Comparison of ENCODE assay signal across 2 cellular contexts in the genomic region with DNA sequence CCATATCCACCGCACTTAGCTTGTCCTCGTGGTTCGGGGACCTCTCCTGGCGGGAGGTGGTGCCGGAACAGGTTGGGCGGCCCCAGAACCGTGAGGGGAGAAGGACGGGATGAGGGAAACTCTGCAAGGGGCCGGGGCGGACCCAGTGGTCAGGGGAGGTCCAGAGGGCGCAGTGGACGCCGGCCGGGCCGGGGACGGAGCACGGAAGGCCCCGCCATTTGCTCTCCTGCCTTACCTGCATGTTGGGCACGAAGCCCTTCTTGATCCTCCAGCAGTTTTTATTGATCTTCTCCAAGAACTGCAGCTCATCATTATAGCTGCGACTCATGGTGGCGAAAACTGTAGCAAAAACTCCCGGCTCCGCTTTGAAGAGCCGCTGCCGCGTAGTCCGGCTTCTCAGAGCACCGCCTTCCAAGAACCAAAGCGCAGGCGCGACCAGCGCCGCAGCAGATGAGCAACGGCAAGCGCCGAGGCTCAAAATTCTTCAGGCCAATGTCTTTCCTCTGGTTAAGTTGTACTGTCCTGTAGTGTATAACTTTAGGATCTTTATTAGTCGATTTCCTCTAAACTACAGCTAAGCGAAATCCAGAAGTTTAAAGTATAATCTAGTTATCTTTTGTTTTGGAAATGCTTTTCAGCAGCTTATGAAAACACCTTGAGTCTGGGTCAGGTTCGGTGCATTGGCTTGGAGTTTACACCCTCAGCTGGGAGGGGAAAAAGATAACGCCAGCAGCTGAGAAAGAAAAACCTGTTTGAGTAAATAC.
TF ChIP-seq lines count a peak whose summit lies in the region.

A gene (minus strand): TSS at position 419 of the 764 bp plus-strand sequence. CDS start 91 bp downstream, at position 328.

TF ChIP-seq in A549, 52 proteins besides CTCF, POLR2A, EP300 and RAD21:
- TF ChIP-seq CBX8 (IDR thresholded peaks at IDR 0.05) = no peak
- TF ChIP-seq RARB (CRISPR knock-in tag; IDR thresholded peaks at IDR 0.05) = no peak
- no peak for TF ChIP-seq CHD2 (IDR thresholded peaks at IDR 0.05; ENCODE audit: low read length, partially characterized antibody)
- TF ChIP-seq, protein P1, sequence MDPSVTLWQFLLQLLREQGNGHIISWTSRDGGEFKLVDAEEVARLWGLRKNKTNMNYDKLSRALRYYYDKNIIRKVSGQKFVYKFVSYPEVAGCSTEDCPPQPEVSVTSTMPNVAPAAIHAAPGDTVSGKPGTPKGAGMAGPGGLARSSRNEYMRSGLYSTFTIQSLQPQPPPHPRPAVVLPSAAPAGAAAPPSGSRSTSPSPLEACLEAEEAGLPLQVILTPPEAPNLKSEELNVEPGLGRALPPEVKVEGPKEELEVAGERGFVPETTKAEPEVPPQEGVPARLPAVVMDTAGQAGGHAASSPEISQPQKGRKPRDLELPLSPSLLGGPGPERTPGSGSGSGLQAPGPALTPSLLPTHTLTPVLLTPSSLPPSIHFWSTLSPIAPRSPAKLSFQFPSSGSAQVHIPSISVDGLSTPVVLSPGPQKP (IDR thresholded peaks at IDR 0.05; ENCODE audit: low read depth, low read length) = no peak
- TF ChIP-seq HEYL (CRISPR knock-in tag; IDR thresholded peaks at IDR 0.05) = no peak
- no peak for TF ChIP-seq HDAC2 (IDR thresholded peaks at IDR 0.05)
- no peak for TF ChIP-seq NPAS2 (CRISPR knock-in tag; IDR thresholded peaks at IDR 0.05; ENCODE audit: borderline replicate concordance)
- TF ChIP-seq TFCP2L1 (CRISPR knock-in tag; IDR thresholded peaks at IDR 0.05) = no peak
- TF ChIP-seq CHD4 (IDR thresholded peaks at IDR 0.05; ENCODE audit: borderline replicate concordance) = no peak
- no peak for TF ChIP-seq KDM1A (IDR thresholded peaks at IDR 0.05; ENCODE audit: low read depth)
- 0 out of 5 replicates have a peak, but pooled peaks of 1 of the 2 experiments have one; percentile 34 for TF ChIP-seq JUN (IDR thresholded peaks at IDR 0.05)
- TF ChIP-seq, protein P2, sequence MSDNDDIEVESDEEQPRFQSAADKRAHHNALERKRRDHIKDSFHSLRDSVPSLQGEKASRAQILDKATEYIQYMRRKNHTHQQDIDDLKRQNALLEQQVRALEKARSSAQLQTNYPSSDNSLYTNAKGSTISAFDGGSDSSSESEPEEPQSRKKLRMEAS (IDR thresholded peaks at IDR 0.05) = peak; percentile 21; the same call in 1 of the 2 replicates
- no peak for TF ChIP-seq MAFK (IDR thresholded peaks at IDR 0.05; ENCODE audit: partially characterized antibody)
- TF ChIP-seq, protein P3, sequence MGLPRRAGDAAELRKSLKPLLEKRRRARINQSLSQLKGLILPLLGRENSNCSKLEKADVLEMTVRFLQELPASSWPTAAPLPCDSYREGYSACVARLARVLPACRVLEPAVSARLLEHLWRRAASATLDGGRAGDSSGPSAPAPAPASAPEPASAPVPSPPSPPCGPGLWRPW (IDR thresholded peaks at IDR 0.05) = no peak
- TF ChIP-seq ZNF302 (CRISPR knock-in tag; IDR thresholded peaks at IDR 0.05) = no peak
- no peak for TF ChIP-seq RCOR1 (IDR thresholded peaks at IDR 0.05; ENCODE audit: low read depth, low read length)
- TF ChIP-seq ZSCAN20 (CRISPR knock-in tag; IDR thresholded peaks at IDR 0.05) = no peak
- TF ChIP-seq PHF8 (IDR thresholded peaks at IDR 0.05; ENCODE audit: borderline replicate concordance, low read depth) = peak; percentile 62
- no peak for TF ChIP-seq SMC3 (IDR thresholded peaks at IDR 0.05)
- TF ChIP-seq EHF (CRISPR knock-in tag; IDR thresholded peaks at IDR 0.05) = no peak
- TF ChIP-seq HOXB13 (CRISPR knock-in tag; IDR thresholded peaks at IDR 0.05; ENCODE audit: low read depth) = no peak
- TF ChIP-seq MAZ (IDR thresholded peaks at IDR 0.05; ENCODE audit: borderline replicate concordance, low read depth, low read length) = no peak

TF ChIP-seq in HepG2, 621 proteins besides CTCF, POLR2A, EP300 and RAD21 (continues in another document):
- no peak for TF ChIP-seq CEBPB (IDR thresholded peaks at IDR 0.05; ENCODE audit: borderline replicate concordance, low read depth, low read length)
- TF ChIP-seq RAD51 (IDR thresholded peaks at IDR 0.05; ENCODE audit: borderline replicate concordance) = no peak
- TF ChIP-seq, protein P4, sequence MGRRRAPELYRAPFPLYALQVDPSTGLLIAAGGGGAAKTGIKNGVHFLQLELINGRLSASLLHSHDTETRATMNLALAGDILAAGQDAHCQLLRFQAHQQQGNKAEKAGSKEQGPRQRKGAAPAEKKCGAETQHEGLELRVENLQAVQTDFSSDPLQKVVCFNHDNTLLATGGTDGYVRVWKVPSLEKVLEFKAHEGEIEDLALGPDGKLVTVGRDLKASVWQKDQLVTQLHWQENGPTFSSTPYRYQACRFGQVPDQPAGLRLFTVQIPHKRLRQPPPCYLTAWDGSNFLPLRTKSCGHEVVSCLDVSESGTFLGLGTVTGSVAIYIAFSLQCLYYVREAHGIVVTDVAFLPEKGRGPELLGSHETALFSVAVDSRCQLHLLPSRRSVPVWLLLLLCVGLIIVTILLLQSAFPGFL (CRISPR knock-in tag; IDR thresholded peaks at IDR 0.05) = no peak
- TF ChIP-seq ZNF605 (CRISPR knock-in tag; IDR thresholded peaks at IDR 0.05) = 0 out of 2 replicates have a peak, but pooled peaks have one; percentile 19
- no peak for TF ChIP-seq SP5 (CRISPR knock-in tag; IDR thresholded peaks at IDR 0.05; ENCODE audit: borderline replicate concordance, low read depth)
- 0 out of 2 replicates have a peak, but pooled peaks have one; percentile 46 for TF ChIP-seq SP4 (CRISPR knock-in tag; IDR thresholded peaks at IDR 0.05)
- no peak for TF ChIP-seq HHEX (CRISPR knock-in tag; IDR thresholded peaks at IDR 0.05)
- TF ChIP-seq ATF1 (CRISPR knock-in tag; IDR thresholded peaks at IDR 0.05) = peak; percentile 54
- TF ChIP-seq MBNL3 (CRISPR knock-in tag; conservative IDR thresholded peaks at IDR 0.05) = no peak
- no peak for TF ChIP-seq SMAD1 (CRISPR knock-in tag; IDR thresholded peaks at IDR 0.05; ENCODE audit: borderline replicate concordance, low read depth)
- no peak for TF ChIP-seq CBX5 (CRISPR knock-in tag; IDR thresholded peaks at IDR 0.05; ENCODE audit: borderline replicate concordance)
- no peak for TF ChIP-seq HES4 (CRISPR knock-in tag; IDR thresholded peaks at IDR 0.05; ENCODE audit: borderline replicate concordance)
- no peak for TF ChIP-seq GABPA (IDR thresholded peaks at IDR 0.05; ENCODE audit: low read depth, low read length)
- TF ChIP-seq GABPA (CRISPR knock-in tag; IDR thresholded peaks at IDR 0.05; ENCODE audit: low read depth) = peak; percentile 45; the same call in 1 of the 2 replicates
- peak; percentile 91 for TF ChIP-seq ZFY (CRISPR knock-in tag; IDR thresholded peaks at IDR 0.05)
- no peak for TF ChIP-seq ZNF230 (CRISPR knock-in tag; IDR thresholded peaks at IDR 0.05)
- TF ChIP-seq KLF12 (CRISPR knock-in tag; IDR thresholded peaks at IDR 0.05; ENCODE audit: borderline replicate concordance) = peak; percentile 48; the same call in 1 of the 2 replicates
- TF ChIP-seq ZBTB21 (CRISPR knock-in tag; IDR thresholded peaks at IDR 0.05) = no peak
- TF ChIP-seq KDM5B (CRISPR knock-in tag; IDR thresholded peaks at IDR 0.05; ENCODE audit: borderline replicate concordance) = peak; percentile 48; the same call in 1 of the 2 replicates
- no peak for TF ChIP-seq ATF7 (IDR thresholded peaks at IDR 0.05)
- TF ChIP-seq ATF7 (CRISPR knock-in tag; IDR thresholded peaks at IDR 0.05) = no peak
- TF ChIP-seq EEA1 (CRISPR knock-in tag; IDR thresholded peaks at IDR 0.05; ENCODE audit: borderline replicate concordance) = no peak
- TF ChIP-seq, protein P5, sequence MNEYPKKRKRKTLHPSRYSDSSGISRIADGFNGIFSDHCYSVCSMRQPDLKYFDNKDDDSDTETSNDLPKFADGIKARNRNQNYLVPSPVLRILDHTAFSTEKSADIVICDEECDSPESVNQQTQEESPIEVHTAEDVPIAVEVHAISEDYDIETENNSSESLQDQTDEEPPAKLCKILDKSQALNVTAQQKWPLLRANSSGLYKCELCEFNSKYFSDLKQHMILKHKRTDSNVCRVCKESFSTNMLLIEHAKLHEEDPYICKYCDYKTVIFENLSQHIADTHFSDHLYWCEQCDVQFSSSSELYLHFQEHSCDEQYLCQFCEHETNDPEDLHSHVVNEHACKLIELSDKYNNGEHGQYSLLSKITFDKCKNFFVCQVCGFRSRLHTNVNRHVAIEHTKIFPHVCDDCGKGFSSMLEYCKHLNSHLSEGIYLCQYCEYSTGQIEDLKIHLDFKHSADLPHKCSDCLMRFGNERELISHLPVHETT (CRISPR knock-in tag; conservative IDR thresholded peaks at IDR 0.05) = no peak
- TF ChIP-seq ZNF598 (CRISPR knock-in tag; IDR thresholded peaks at IDR 0.05; ENCODE audit: borderline replicate concordance) = no peak
- TF ChIP-seq, protein P6, sequence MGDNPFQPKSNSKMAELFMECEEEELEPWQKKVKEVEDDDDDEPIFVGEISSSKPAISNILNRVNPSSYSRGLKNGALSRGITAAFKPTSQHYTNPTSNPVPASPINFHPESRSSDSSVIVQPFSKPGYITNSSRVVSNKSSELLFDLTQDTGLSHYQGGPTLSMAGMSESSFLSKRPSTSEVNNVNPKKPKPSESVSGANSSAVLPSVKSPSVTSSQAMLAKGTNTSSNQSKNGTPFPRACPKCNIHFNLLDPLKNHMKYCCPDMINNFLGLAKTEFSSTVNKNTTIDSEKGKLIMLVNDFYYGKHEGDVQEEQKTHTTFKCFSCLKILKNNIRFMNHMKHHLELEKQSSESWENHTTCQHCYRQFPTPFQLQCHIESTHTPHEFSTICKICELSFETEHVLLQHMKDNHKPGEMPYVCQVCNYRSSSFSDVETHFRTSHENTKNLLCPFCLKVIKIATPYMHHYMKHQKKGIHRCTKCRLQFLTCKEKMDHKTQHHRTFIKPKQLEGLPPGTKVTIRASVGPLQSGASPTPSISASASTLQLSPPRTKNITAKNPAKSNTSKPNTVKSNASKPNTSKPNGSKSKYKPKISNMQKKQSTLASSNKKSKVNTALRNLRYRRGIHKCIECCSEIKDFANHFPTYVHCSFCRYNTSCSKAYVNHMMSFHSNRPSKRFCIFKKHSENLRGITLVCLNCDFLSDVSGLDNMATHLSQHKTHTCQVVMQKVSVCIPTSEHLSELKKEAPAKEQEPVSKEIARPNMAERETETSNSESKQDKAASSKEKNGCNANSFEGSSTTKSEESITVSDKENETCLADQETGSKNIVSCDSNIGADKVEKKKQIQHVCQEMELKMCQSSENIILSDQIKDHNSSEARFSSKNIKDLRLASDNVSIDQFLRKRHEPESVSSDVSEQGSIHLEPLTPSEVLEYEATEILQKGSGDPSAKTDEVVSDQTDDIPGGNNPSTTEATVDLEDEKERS (CRISPR knock-in tag; IDR thresholded peaks at IDR 0.05) = no peak
- TF ChIP-seq, protein P7, sequence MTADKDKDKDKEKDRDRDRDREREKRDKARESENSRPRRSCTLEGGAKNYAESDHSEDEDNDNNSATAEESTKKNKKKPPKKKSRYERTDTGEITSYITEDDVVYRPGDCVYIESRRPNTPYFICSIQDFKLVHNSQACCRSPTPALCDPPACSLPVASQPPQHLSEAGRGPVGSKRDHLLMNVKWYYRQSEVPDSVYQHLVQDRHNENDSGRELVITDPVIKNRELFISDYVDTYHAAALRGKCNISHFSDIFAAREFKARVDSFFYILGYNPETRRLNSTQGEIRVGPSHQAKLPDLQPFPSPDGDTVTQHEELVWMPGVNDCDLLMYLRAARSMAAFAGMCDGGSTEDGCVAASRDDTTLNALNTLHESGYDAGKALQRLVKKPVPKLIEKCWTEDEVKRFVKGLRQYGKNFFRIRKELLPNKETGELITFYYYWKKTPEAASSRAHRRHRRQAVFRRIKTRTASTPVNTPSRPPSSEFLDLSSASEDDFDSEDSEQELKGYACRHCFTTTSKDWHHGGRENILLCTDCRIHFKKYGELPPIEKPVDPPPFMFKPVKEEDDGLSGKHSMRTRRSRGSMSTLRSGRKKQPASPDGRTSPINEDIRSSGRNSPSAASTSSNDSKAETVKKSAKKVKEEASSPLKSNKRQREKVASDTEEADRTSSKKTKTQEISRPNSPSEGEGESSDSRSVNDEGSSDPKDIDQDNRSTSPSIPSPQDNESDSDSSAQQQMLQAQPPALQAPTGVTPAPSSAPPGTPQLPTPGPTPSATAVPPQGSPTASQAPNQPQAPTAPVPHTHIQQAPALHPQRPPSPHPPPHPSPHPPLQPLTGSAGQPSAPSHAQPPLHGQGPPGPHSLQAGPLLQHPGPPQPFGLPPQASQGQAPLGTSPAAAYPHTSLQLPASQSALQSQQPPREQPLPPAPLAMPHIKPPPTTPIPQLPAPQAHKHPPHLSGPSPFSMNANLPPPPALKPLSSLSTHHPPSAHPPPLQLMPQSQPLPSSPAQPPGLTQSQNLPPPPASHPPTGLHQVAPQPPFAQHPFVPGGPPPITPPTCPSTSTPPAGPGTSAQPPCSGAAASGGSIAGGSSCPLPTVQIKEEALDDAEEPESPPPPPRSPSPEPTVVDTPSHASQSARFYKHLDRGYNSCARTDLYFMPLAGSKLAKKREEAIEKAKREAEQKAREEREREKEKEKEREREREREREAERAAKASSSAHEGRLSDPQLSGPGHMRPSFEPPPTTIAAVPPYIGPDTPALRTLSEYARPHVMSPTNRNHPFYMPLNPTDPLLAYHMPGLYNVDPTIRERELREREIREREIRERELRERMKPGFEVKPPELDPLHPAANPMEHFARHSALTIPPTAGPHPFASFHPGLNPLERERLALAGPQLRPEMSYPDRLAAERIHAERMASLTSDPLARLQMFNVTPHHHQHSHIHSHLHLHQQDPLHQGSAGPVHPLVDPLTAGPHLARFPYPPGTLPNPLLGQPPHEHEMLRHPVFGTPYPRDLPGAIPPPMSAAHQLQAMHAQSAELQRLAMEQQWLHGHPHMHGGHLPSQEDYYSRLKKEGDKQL (CRISPR knock-in tag; IDR thresholded peaks at IDR 0.05; ENCODE audit: low read depth) = no peak
- no peak; the same call in 1 of the 2 replicates for TF ChIP-seq ZNF777 (CRISPR knock-in tag; IDR thresholded peaks at IDR 0.05)
- no peak for TF ChIP-seq SMAD9 (CRISPR knock-in tag; IDR thresholded peaks at IDR 0.05)
- TF ChIP-seq GLI4 (CRISPR knock-in tag; IDR thresholded peaks at IDR 0.05; ENCODE audit: borderline replicate concordance) = no peak
- TF ChIP-seq DMAP1 (CRISPR knock-in tag; IDR thresholded peaks at IDR 0.05) = peak; percentile 71; the same call in 1 of the 2 replicates
- TF ChIP-seq, protein P8, sequence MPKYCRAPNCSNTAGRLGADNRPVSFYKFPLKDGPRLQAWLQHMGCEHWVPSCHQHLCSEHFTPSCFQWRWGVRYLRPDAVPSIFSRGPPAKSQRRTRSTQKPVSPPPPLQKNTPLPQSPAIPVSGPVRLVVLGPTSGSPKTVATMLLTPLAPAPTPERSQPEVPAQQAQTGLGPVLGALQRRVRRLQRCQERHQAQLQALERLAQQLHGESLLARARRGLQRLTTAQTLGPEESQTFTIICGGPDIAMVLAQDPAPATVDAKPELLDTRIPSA (CRISPR knock-in tag; IDR thresholded peaks at IDR 0.05; ENCODE audit: borderline replicate concordance) = no peak
- TF ChIP-seq RBFOX2 (IDR thresholded peaks at IDR 0.05; ENCODE audit: low read depth, low read length) = peak; percentile 80
- TF ChIP-seq ETV6 (CRISPR knock-in tag; conservative IDR thresholded peaks at IDR 0.05) = no peak
- TF ChIP-seq REXO4 (CRISPR knock-in tag; IDR thresholded peaks at IDR 0.05; ENCODE audit: borderline replicate concordance) = no peak
